ENCODE assay signal across 8 cellular contexts in genomic region chr12:5083955-5084849, GRCh38. TPM values are rescaled to one million over a fixed set of nuclear protein-coding genes. Genes with fewer than 3 reads are reported as not detected.
DNase-seq lines count a peak whose midpoint lies in the region; ATAC-seq and TF ChIP-seq lines count a peak whose summit lies in the region.

No MANE protein-coding gene starts in this region.

- no peaks in the 10 kb centered on the region for H3K4me1 ChIP-seq in foreskin keratinocyte

- no peaks in the 10 kb centered on the region for H3K36me3 Mint-ChIP-seq in activated T-cell treated with anti-CD3 and anti-CD28 coated beads, Interleukin-2, amount 50 U/mL, for 72 hours (ENCODE audit: insufficient read depth in 2 of 2)

- no peak overlapping the region for H3K4me3 ChIP-seq in SU-DHL-6 (ENCODE audit: insufficient read depth, low read length, poor library complexity, severe bottlenecking)

- H3K79me2 ChIP-seq in SU-DHL-6 (ENCODE audit: insufficient read depth, low read length): no peaks in the 10 kb centered on the region

- no peaks in the 10 kb centered on the region for H3K9me2 ChIP-seq in SU-DHL-6 (replicated peaks; ENCODE audit: insufficient read depth, low read length)

- H3K9me3 Mint-ChIP-seq in activated T-cell treated with anti-CD3 and anti-CD28 coated beads, Interleukin-2, amount 50 U/mL, for 72 hours: no peaks in the 10 kb centered on the region

- no peak overlapping the region for H3K9ac ChIP-seq in SU-DHL-6 (ENCODE audit: low read length)

- H3K4me2 ChIP-seq in SU-DHL-6 (ENCODE audit: low read depth, low read length, poor library complexity, severe bottlenecking): no peak overlapping the region

- no peaks in the 10 kb centered on the region for H3K4me1 Mint-ChIP-seq in activated T-cell treated with anti-CD3 and anti-CD28 coated beads, Interleukin-2, amount 50 U/mL, for 72 hours (ENCODE audit: low read depth)

- H2AFZ ChIP-seq in SU-DHL-6 (ENCODE audit: low read depth, low read length, severe bottlenecking): no peak overlapping the region

- H4K20me1 ChIP-seq in SU-DHL-6 (ENCODE audit: low read depth, low read length): no peaks in the 10 kb centered on the region

- H3K27me3 ChIP-seq in SU-DHL-6 (ENCODE audit: low read length): no peaks in the 10 kb centered on the region
- peaks cover 2% of the 10 kb centered on the region for H3K27me3 ChIP-seq in foreskin keratinocyte

- peak; percentile 29 for TF ChIP-seq CTCF in SU-DHL-6 (IDR thresholded peaks at IDR 0.05; ENCODE audit: insufficient read depth, low read length, poor library complexity, severe bottlenecking)
- TF ChIP-seq CTCF in foreskin keratinocyte (conservative IDR thresholded peaks at IDR 0.05): peak; percentile 68

- no peak for ATAC-seq in activated T-cell treated with anti-CD3 and anti-CD28 coated beads, Interleukin-2, amount 50 U/mL, for 72 hours (replicated peaks in 1 of 2)
- ATAC-seq in foreskin keratinocyte: peak; percentile 56
- ATAC-seq in HG02610 (IDR thresholded peaks at IDR 0.05; ENCODE audit: unreplicated experiment): no peak

- H3K9me3 ChIP-seq in SU-DHL-6 (ENCODE audit: insufficient read depth, low read length): no peaks in the 10 kb centered on the region

- no peak overlapping the region for H3K4me3 Mint-ChIP-seq in activated T-cell treated with anti-CD3 and anti-CD28 coated beads, Interleukin-2, amount 50 U/mL, for 72 hours

- peak; percentile 3 to 36 for DNase-seq in activated T-cell treated with anti-CD3 and anti-CD28 coated beads, Interleukin-2, amount 50 U/mL, for 72 hours
- DNase-seq in activated T-cell treated with anti-CD3 and anti-CD28 coated beads, Interleukin-2, amount 50 U/mL, for 1 hour: no peak
- peak; percentile 58 for DNase-seq in M059J (ENCODE audit: low read depth)
- DNase-seq in foreskin keratinocyte: peak in 1 of 2 donors; percentile 42
- peak; percentile 73 for DNase-seq in pons (ENCODE audit: low spot score)
- DNase-seq in UCSD-AML1 (lab: John Stamatoyannopoulos, UW; ENCODE audit: unreplicated experiment): no peak

- H3K27ac Mint-ChIP-seq in activated T-cell treated with anti-CD3 and anti-CD28 coated beads, Interleukin-2, amount 50 U/mL, for 72 hours: peak overlapping the region; percentile 40

- peaks cover 27% of the 10 kb centered on the region for H3K27me3 Mint-ChIP-seq in activated T-cell treated with anti-CD3 and anti-CD28 coated beads, Interleukin-2, amount 50 U/mL, for 72 hours (ENCODE audit: low read depth)

- no peaks in the 10 kb centered on the region for H3K36me3 ChIP-seq in SU-DHL-6 (ENCODE audit: low read length)

- no peak overlapping the region for H3K27ac ChIP-seq in SU-DHL-6 (ENCODE audit: low read depth, low read length)
- H3K27ac ChIP-seq in foreskin keratinocyte: no peak overlapping the region

- no peaks in the 10 kb centered on the region for H3F3A ChIP-seq in SU-DHL-6 (ENCODE audit: insufficient read depth)

RNA-seq across cellular contexts. Expression of gene KCNA5, which starts 40.5 kb away (rescaled TPM):
- not detected for total RNA-seq in activated T-cell treated with anti-CD3 and anti-CD28 coated beads, Interleukin-2, amount 50 U/mL, for 72 hours
- total RNA-seq in M059J (2014; rRNA removed; shearing (Covaris generic)): not detected in 2 replicates
- not detected in 2 replicates for total RNA-seq in foreskin keratinocyte
- not detected in 2 replicates for polyA plus RNA-seq in foreskin keratinocyte

Comparison
In these comparisons a context has a peak if more than half of its experiments do, and no peak if none do; other contexts are left out.
1. DNase-seq: peak in activated T-cell treated with anti-CD3 and anti-CD28 coated beads, Interleukin-2, amount 50 U/mL, for 72 hours (2 of 2), M059J (single experiment) and pons (single experiment); none in activated T-cell treated with anti-CD3 and anti-CD28 coated beads, Interleukin-2, amount 50 U/mL, for 1 hour (single experiment) and UCSD-AML1 (single experiment).